ENCODE assay signal across 1 cellular context in genomic region chr14:102944448-102945330, GRCh38.
TF ChIP-seq lines count a peak whose summit lies in the region.

No MANE protein-coding gene starts in this region.

TF ChIP-seq in HepG2, 621 proteins besides CTCF, POLR2A, EP300 and RAD21:
- TF ChIP-seq ZNF639 (CRISPR knock-in tag; conservative IDR thresholded peaks at IDR 0.05): no peak
- TF ChIP-seq BATF2 (CRISPR knock-in tag; IDR thresholded peaks at IDR 0.05): no peak
- no peak for TF ChIP-seq ZNF446 (CRISPR knock-in tag; IDR thresholded peaks at IDR 0.05)
- TF ChIP-seq ZNF768 (CRISPR knock-in tag; IDR thresholded peaks at IDR 0.05): no peak
- no peak for TF ChIP-seq ZNF678 (CRISPR knock-in tag; IDR thresholded peaks at IDR 0.05)
- no peak for TF ChIP-seq SIN3B (IDR thresholded peaks at IDR 0.05; ENCODE audit: low read length)
- no peak for TF ChIP-seq FOXM1 (CRISPR knock-in tag; IDR thresholded peaks at IDR 0.05)
- no peak for TF ChIP-seq ZNF510 (CRISPR knock-in tag; IDR thresholded peaks at IDR 0.05; ENCODE audit: low read depth)
- TF ChIP-seq NFKBIZ (CRISPR knock-in tag; IDR thresholded peaks at IDR 0.05): no peak
- TF ChIP-seq KLF6 (CRISPR knock-in tag; IDR thresholded peaks at IDR 0.05): no peak
- TF ChIP-seq GLMP (CRISPR knock-in tag; IDR thresholded peaks at IDR 0.05; ENCODE audit: borderline replicate concordance): no peak
- no peak for TF ChIP-seq ZNF597 (CRISPR knock-in tag; IDR thresholded peaks at IDR 0.05)
- no peak for TF ChIP-seq ZKSCAN8 (CRISPR knock-in tag; IDR thresholded peaks at IDR 0.05; ENCODE audit: borderline replicate concordance)
